7 cellular contexts compared by ENCODE assay signal in genomic region chr15:82534457-82534861, GRCh38. TPM values are rescaled to one million over a fixed set of nuclear protein-coding genes. Genes with fewer than 3 reads are reported as not detected.
DNase-seq lines count a peak whose midpoint lies in the region; ATAC-seq, FAIRE-seq and TF ChIP-seq lines count a peak whose summit lies in the region.
"Not testable (repeated sequence)": the region's sequence is repeated elsewhere in the genome, so short reads cannot be mapped to it uniquely, and the experiment has no call there.

No MANE protein-coding gene starts in this region.

- not testable (repeated sequence) for TF ChIP-seq RAD21 in A549 (conservative IDR thresholded peaks at IDR 0.05 in 1 of 2, IDR thresholded peaks at IDR 0.05 in 1 of 2); K562 (CRISPR knock-in tag; conservative IDR thresholded peaks at IDR 0.05 in 1 of 2, IDR thresholded peaks at IDR 0.05 in 1 of 2)

- POLR2A ChIA-PET in A549 (lab: Yijun Ruan, JAX); activated CD4-positive, alpha-beta T cell treated with anti-CD3 and anti-CD28 coated beads for 36 hours (lab: Charles Lee): not testable (repeated sequence)
- POLR2A ChIA-PET in K562 (lab: Yijun Ruan, JAX) = interaction anchor here (2.0 kb wide), 1 partner anchor 38 kb away, joined by 6 read pairs; no protein-coding TSS in a partner anchor

- not testable (repeated sequence) for H3K4me2 ChIP-seq in A549; K562 (ENCODE audit: insufficient read depth, low read length)

- in situ Hi-C loops in K562 (cut with MboI) = loop anchor here (5.0 kb wide), 1 partner anchor 468 kb away; no protein-coding TSS in a partner anchor

- not testable (repeated sequence) for H3K9ac ChIP-seq in K562 (ENCODE audit: insufficient read depth in 1 of 2, low read depth in 2 of 2, low read length in 2 of 2)

- H3K4me1 ChIP-seq in A549 (peaks cover 29% of the 10 kb centered on the region), K562 (replicated peaks in 1 of 2; ENCODE audit: control insufficient read depth in 2 of 2, insufficient read depth in 2 of 2, low read length in 2 of 2) (peaks cover 20 to 23% of the 10 kb centered on the region in 2 experiments; a peak in 4 of 5 replicates)

- not testable (repeated sequence) for TF ChIP-seq CTCF in A549 (IDR thresholded peaks at IDR 0.05); K562 (IDR thresholded peaks at IDR 0.05 in 2 of 3, conservative IDR thresholded peaks at IDR 0.05 in 1 of 3; ENCODE audit: insufficient read depth in 2 of 3, low read depth in 1 of 3, low read length in 3 of 3); fibroblast of the aortic adventitia (IDR thresholded peaks at IDR 0.05; ENCODE audit: insufficient read depth, low read length)

- TF ChIP-seq POLR2A in A549 (IDR thresholded peaks at IDR 0.05; ENCODE audit: low read length); K562 (conservative IDR thresholded peaks at IDR 0.05): not testable (repeated sequence)

- ATAC-seq in A549; activated CD4-positive, alpha-beta T cell treated with anti-CD3 and anti-CD28 coated beads for 36 hours; K562: not testable (repeated sequence)

- not testable (repeated sequence) for H3K4me3 Mint-ChIP-seq in activated CD4-positive, alpha-beta T cell treated with anti-CD3 and anti-CD28 coated beads for 36 hours; activated T-cell treated with anti-CD3 and anti-CD28 coated beads, Interleukin-2, amount 50 U/mL, for 24 hours; activated naive CD4-positive, alpha-beta T cell treated with anti-CD3 and anti-CD28 coated beads, Interleukin-2, amount 50 U/mL, for 24 hours

- peaks cover 35% of the 10 kb centered on the region for H3K79me2 ChIP-seq in K562 (ENCODE audit: control insufficient read depth, insufficient read depth, low read length)

- H3K9me1 ChIP-seq in K562 (ENCODE audit: control insufficient read depth, insufficient read depth, low read length) = not testable (repeated sequence)

- BruUV-seq in K562 (replicated peaks; lab: Mats Ljungman, UMichigan) = not testable (repeated sequence)

- H3K4me1 Mint-ChIP-seq in activated CD4-positive, alpha-beta T cell treated with anti-CD3 and anti-CD28 coated beads for 36 hours = peaks cover 30% of the 10 kb centered on the region
- H3K4me1 Mint-ChIP-seq in activated T-cell treated with anti-CD3 and anti-CD28 coated beads, Interleukin-2, amount 50 U/mL, for 24 hours (ENCODE audit: low read depth) = peaks cover 34% of the 10 kb centered on the region
- peaks cover 30% of the 10 kb centered on the region for H3K4me1 Mint-ChIP-seq in activated naive CD4-positive, alpha-beta T cell treated with anti-CD3 and anti-CD28 coated beads, Interleukin-2, amount 50 U/mL, for 24 hours

- peaks cover 36% of the 10 kb centered on the region for H4K20me1 ChIP-seq in K562 (replicated peaks; ENCODE audit: control insufficient read depth, insufficient read depth, low read length)

- CTCF ChIA-PET in A549 (lab: Yijun Ruan, JAX) = interaction anchor here (1.8 kb wide), 1 partner anchor 477 kb away, joined by 6 read pairs; the partner anchor contains the start of gene C15orf40
- CTCF ChIA-PET in activated CD4-positive, alpha-beta T cell treated with anti-CD3 and anti-CD28 coated beads for 36 hours (lab: Charles Lee) = interaction anchor here (0.6 kb wide), 1 partner anchor 451 kb away, joined by 3 read pairs; no protein-coding TSS in a partner anchor
- CTCF ChIA-PET in K562 (lab: Yijun Ruan, JAX; ENCODE audit: low intra/inter-chr PET ratio) = not testable (repeated sequence)

- not testable (repeated sequence) for H3K9me3 ChIP-seq in A549; K562 (replicated peaks; ENCODE audit: control insufficient read depth, insufficient read depth, low read depth, low read length)

- not testable (repeated sequence) for H3K27me3 ChIP-seq in K562 (ENCODE audit: control insufficient read depth in 2 of 2, insufficient read depth in 2 of 2, low read length in 2 of 2)

- not testable (repeated sequence) for FAIRE-seq in A549 (lab: Jason Lieb, UNC); K562 (lab: Jason Lieb, UNC)

- not testable (repeated sequence) for H2AFZ ChIP-seq in K562 (ENCODE audit: low read depth, low read length)

- H3K27ac ChIP-seq in A549 = not testable (repeated sequence)
- peak overlapping the region; percentile 39; the same call in 1 of the 3 replicates for H3K27ac ChIP-seq in K562 (ENCODE audit: extremely low read depth, low read depth, low read length)

- H3K27me3 Mint-ChIP-seq in activated CD4-positive, alpha-beta T cell treated with anti-CD3 and anti-CD28 coated beads for 36 hours; activated T-cell treated with anti-CD3 and anti-CD28 coated beads, Interleukin-2, amount 50 U/mL, for 24 hours; activated naive CD4-positive, alpha-beta T cell treated with anti-CD3 and anti-CD28 coated beads, Interleukin-2, amount 50 U/mL, for 24 hours: not testable (repeated sequence)

- not testable (repeated sequence) for DNase-seq in A549 (ENCODE audit: low read depth in 1 of 2, low spot score in 1 of 2); activated CD4-positive, alpha-beta T cell treated with anti-CD3 and anti-CD28 coated beads for 36 hours; activated T-cell treated with anti-CD3 and anti-CD28 coated beads, Interleukin-2, amount 50 U/mL, for 24 hours
- DNase-seq in NAMALWA (ENCODE audit: low spot score) = peak; percentile 19
- DNase-seq in K562 (ENCODE audit: extremely low read depth in 1 of 4, low spot score in 3 of 4) = peak in 1 of 4 experiments; percentile 12
- DNase-seq in fibroblast of the aortic adventitia (ENCODE audit: low read depth) = peak; percentile 27

- peaks cover 61% of the 10 kb centered on the region for H3K36me3 ChIP-seq in K562 (ENCODE audit: control insufficient read depth, insufficient read depth, low read length)

- peak overlapping the region; percentile 72 for H3K27ac Mint-ChIP-seq in activated CD4-positive, alpha-beta T cell treated with anti-CD3 and anti-CD28 coated beads for 36 hours
- H3K27ac Mint-ChIP-seq in activated T-cell treated with anti-CD3 and anti-CD28 coated beads, Interleukin-2, amount 50 U/mL, for 24 hours = peak overlapping the region; percentile 89
- peak overlapping the region; percentile 49 for H3K27ac Mint-ChIP-seq in activated naive CD4-positive, alpha-beta T cell treated with anti-CD3 and anti-CD28 coated beads, Interleukin-2, amount 50 U/mL, for 24 hours

- intact Hi-C loops in activated CD4-positive, alpha-beta T cell treated with anti-CD3 and anti-CD28 coated beads for 36 hours (cut with DNase I, micrococcal nuclease) = loop anchor here in 1 of 2 experiments (10.0 kb wide), 1 partner anchor 280 kb away; no protein-coding TSS in a partner anchor
- intact Hi-C loops in K562 (cut with micrococcal nuclease) = not testable (repeated sequence)

- not testable (repeated sequence) for TF ChIP-seq EP300 in A549 (IDR thresholded peaks at IDR 0.05); K562 (IDR thresholded peaks at IDR 0.05; ENCODE audit: low read length)

- H3K4me3 ChIP-seq in A549; K562; fibroblast of the aortic adventitia (ENCODE audit: low read depth, low read length): not testable (repeated sequence)

- WGBS in A549 (ENCODE audit: missing lambda C conversion rate) = 95% methylated on average over 3 of the region's 3 CpGs
- WGBS in K562 (ENCODE audit: insufficient coverage, low coverage, missing lambda C conversion rate) = 96% methylated on average over 3 of the region's 3 CpGs

- not testable (repeated sequence) for H3K9me3 Mint-ChIP-seq in activated CD4-positive, alpha-beta T cell treated with anti-CD3 and anti-CD28 coated beads for 36 hours (ENCODE audit: low read depth); activated T-cell treated with anti-CD3 and anti-CD28 coated beads, Interleukin-2, amount 50 U/mL, for 24 hours; activated naive CD4-positive, alpha-beta T cell treated with anti-CD3 and anti-CD28 coated beads, Interleukin-2, amount 50 U/mL, for 24 hours

- H3K36me3 Mint-ChIP-seq in activated CD4-positive, alpha-beta T cell treated with anti-CD3 and anti-CD28 coated beads for 36 hours (ENCODE audit: low read depth) = peaks cover 55% of the 10 kb centered on the region
- H3K36me3 Mint-ChIP-seq in activated T-cell treated with anti-CD3 and anti-CD28 coated beads, Interleukin-2, amount 50 U/mL, for 24 hours (ENCODE audit: low read depth) = peaks cover 74% of the 10 kb centered on the region
- H3K36me3 Mint-ChIP-seq in activated naive CD4-positive, alpha-beta T cell treated with anti-CD3 and anti-CD28 coated beads, Interleukin-2, amount 50 U/mL, for 24 hours = peaks cover 35% of the 10 kb centered on the region

RNA-seq across cellular contexts. Expression of gene RPS17, which starts 5.8 kb away (rescaled TPM):
- 5,298 and 6,127 TPM in 2 replicates for polyA plus RNA-seq in A549 (2011; rRNA removed)
- 6,417 and 8,171 TPM in 2 replicates for polyA plus RNA-seq in A549 (2012; cell fraction: cytosol; rRNA removed)
- polyA plus RNA-seq in A549 (2012; cell fraction: nucleus; rRNA removed) = 1,773 and 1,813 TPM in 2 replicates
- 7,823 to 9,455 TPM (median 8,061 TPM) in 3 replicates for polyA plus RNA-seq in A549 (2017; fragmentation: RNase III; extraction: RNeasy Plus Mini Kit Qiagen cat#74134 plus additional on column Dnase treatment)
- polyA minus RNA-seq in A549 (2011; rRNA and poly(A)+ RNA removed) = 1,110 and 1,157 TPM in 2 replicates
- total RNA-seq in activated CD4-positive, alpha-beta T cell treated with anti-CD3 and anti-CD28 coated beads for 36 hours = 1,000 to 10,000 TPM; 2,882 to 3,294 TPM
- total RNA-seq in K562 (2011; cell fraction: chromatin; rRNA removed; ENCODE audit: low replicate concordance) = 288 and 405 TPM in 2 replicates
- total RNA-seq in K562 (2011; cell fraction: nucleolus; rRNA removed) = 802 and 812 TPM in 2 replicates
- total RNA-seq in K562 (2011; cell fraction: nucleoplasm; rRNA removed) = 889 and 1,793 TPM in 2 replicates
- 4,669 and 6,363 TPM in 2 replicates for total RNA-seq in K562 (2014; rRNA removed)
- total RNA-seq in K562 (2014; rRNA removed; fragmentation: Illumina TruSeq; extraction: Trizol) = 4,513 and 5,229 TPM in 2 replicates
- 5,690 and 6,000 TPM in 2 replicates for total RNA-seq in K562 (2015; rRNA removed; fragmentation: Illumina TruSeq; extraction: Trizol)
- 2,376 and 2,708 TPM in 2 replicates for total RNA-seq in K562 (2021)
- polyA plus RNA-seq in K562 (2011; rRNA removed) = 5,062 and 5,477 TPM in 2 replicates
- 3,204 and 5,121 TPM in 2 replicates for polyA plus RNA-seq in K562 (2011; cell fraction: cytosol; rRNA removed)
- polyA plus RNA-seq in K562 (2011; cell fraction: nucleus; rRNA removed) = 1,138 and 2,084 TPM in 2 replicates
- polyA plus RNA-seq in K562 (2012) = 4,007 and 4,409 TPM in 2 replicates
- polyA plus RNA-seq in K562 (2014; fragmentation: Illumina TruSeq; extraction: Trizol) = 2,686 and 3,105 TPM in 2 replicates
- 1,000 to 10,000 TPM; 1,988 to 2,233 TPM for polyA plus RNA-seq in K562 (2014; fragmentation: Nextera tagmentation; extraction: Ambion mirVana)
- 6,515 and 6,851 TPM in 2 replicates for polyA plus RNA-seq in K562 (2014; rRNA removed)
- 1,664 and 1,697 TPM in 2 replicates for polyA minus RNA-seq in K562 (2011; rRNA and poly(A)+ RNA removed)
- polyA minus RNA-seq in K562 (2011; cell fraction: cytosol; rRNA and poly(A)+ RNA removed) = 653 and 953 TPM in 2 replicates
- 297 and 420 TPM in 2 replicates for polyA minus RNA-seq in K562 (2011; cell fraction: nucleus; rRNA and poly(A)+ RNA removed)
- 1,865 and 2,773 TPM in 2 replicates for total RNA-seq in fibroblast of the aortic adventitia (ENCODE audit: low replicate concordance)
